In genomic region chrX:136754641-136755040, GRCh38 we compare ENCODE assay signal across 10 cellular contexts. TPM values are rescaled to one million over a fixed set of nuclear protein-coding genes. Genes with fewer than 3 reads are reported as not detected.
A peak's percentile ranks its signal among the peaks of the same experiment; 100 is the strongest.
DNase-seq lines count a peak whose midpoint lies in the region; ATAC-seq and TF ChIP-seq lines count a peak whose summit lies in the region.
"Had no signal": no experiment of that assay in that cellular context is flagged by ENCODE, and none has a peak within 500 bp of the region (broad histone marks: within the 10 kb centered on the region; RNA-seq: fewer than 3 reads in every experiment).

No MANE protein-coding gene starts in this region.

- no peaks in the 10 kb centered on the region for H3K4me1 ChIP-seq in HAP-1

- DNase-seq in CD14-positive monocyte (ENCODE audit: low spot score) (no peak), Kasumi-1 (lab: John Stamatoyannopoulos, UW) (peak; percentile 53 to 55), medulla oblongata (ENCODE audit: extremely low spot score) (peak; percentile 54), NOMO-1 treated with DMSO at 0.1 percent for 48 hours (lab: John Stamatoyannopoulos, UW; ENCODE audit: unreplicated experiment) (no peak), 8988T (no peak), HAP-1 (ENCODE audit: low spot score in 2 of 2) (no peak)
- peak; percentile 14 for DNase-seq in activated gamma-delta T cell treated with anti-CD3 and anti-CD28 coated beads, Interleukin-2, amount 50 U/mL, for 16 hours (ENCODE audit: low read depth)
- DNase-seq: stimulated activated naive CD4-positive, alpha-beta T cell treated with Interleukin-2 at 50 U/mL for 16 hours had no signal

- H3K36me3 ChIP-seq in HAP-1 (replicated peaks), result no peaks in the 10 kb centered on the region

- no peaks in the 10 kb centered on the region for H3K27me3 ChIP-seq in HAP-1 (ENCODE audit: low read depth)

- no peak for TF ChIP-seq CTCF in CD14-positive monocyte (IDR thresholded peaks at IDR 0.05)

- no peak overlapping the region for H3K4me3 ChIP-seq in HAP-1
- H3K4me3 ChIP-seq: skin epidermis had no signal

- intact Hi-C loops in CD14-positive monocyte (cut with micrococcal nuclease), result no loop called here

- peaks cover 0 to 1% (median 0%) of the 10 kb centered on the region in 7 donors for H3K9me3 Mint-ChIP-seq in CD14-positive monocyte

- peak overlapping the region; percentile 43 to 87 (median 74) for H3K27ac Mint-ChIP-seq in CD14-positive monocyte

- no peaks in the 10 kb centered on the region for H3K9me3 ChIP-seq in HAP-1

- H3K4me3 Mint-ChIP-seq in CD14-positive monocyte, result no peak overlapping the region

- no peaks in the 10 kb centered on the region for H3K36me3 Mint-ChIP-seq in CD14-positive monocyte

- H3K27me3 Mint-ChIP-seq in CD14-positive monocyte (ENCODE audit: low read depth in 3 of 3), result no peaks in the 10 kb centered on the region

- in situ Hi-C loops in HAP-1 (cut with MboI; ENCODE audit: low sequenced_read_pairs), result no loop called here

- no peak for ATAC-seq in GM18858 (IDR thresholded peaks at IDR 0.05; ENCODE audit: unreplicated experiment)

- peaks cover 49% of the 10 kb centered on the region for H3K4me1 Mint-ChIP-seq in CD14-positive monocyte

RNA-seq across cellular contexts. Expression of gene ARHGEF6, which starts 26.1 kb away (rescaled TPM):
- 10 to 100 TPM; 51.4 to 79.2 TPM for polyA plus RNA-seq in CD14-positive monocyte

Comparison
In these comparisons a context has a peak if more than half of its experiments do, and no peak if none do; other contexts are left out.
1. DNase-seq: peak in Kasumi-1 (2 of 2), activated gamma-delta T cell treated with anti-CD3 and anti-CD28 coated beads, Interleukin-2, amount 50 U/mL, for 16 hours (single experiment) and medulla oblongata (single experiment); none in CD14-positive monocyte (single experiment), NOMO-1 treated with DMSO at 0.1 percent for 48 hours (single experiment), 8988T (single experiment) and HAP-1 (0 of 2).